Comparison of ENCODE assay signal across 31 cellular contexts in genomic region chr6:111470991-111471390, GRCh38.
"Had no signal": no experiment of that assay in that cellular context is flagged by ENCODE, and none has a peak within 500 bp of the region (broad histone marks: within the 10 kb centered on the region; RNA-seq: fewer than 3 reads in every experiment).

No MANE protein-coding gene starts in this region.

- H3K27ac Mint-ChIP-seq: activated CD4-positive, alpha-beta memory T cell treated with anti-CD3 and anti-CD28 coated beads for 36 hours; activated CD4-positive, alpha-beta T cell treated with anti-CD3 and anti-CD28 coated beads for 36 hours; activated CD8-positive, alpha-beta memory T cell treated with anti-CD3 and anti-CD28 coated beads, Interleukin-2, amount 10 ng/mL, durations not matched to agents 7 days and 5 days; activated CD8-positive, alpha-beta T cell treated with anti-CD3 and anti-CD28 coated beads, Interleukin-2, amount 10 ng/mL, durations not matched to agents 7 days and 5 days had no signal

- H3K9me3 Mint-ChIP-seq: activated CD4-positive, alpha-beta memory T cell treated with anti-CD3 and anti-CD28 coated beads for 36 hours; activated CD4-positive, alpha-beta T cell treated with anti-CD3 and anti-CD28 coated beads, Interleukin-2, amount 10 ng/mL, durations not matched to agents 24 days and 14 days; activated T-cell treated with anti-CD3 and anti-CD28 coated beads, Interleukin-2, amount 50 U/mL, for 24 hours; activated T-cell treated with anti-CD3 and anti-CD28 coated beads, Interleukin-2, amount 50 U/mL, for 72 hours; effector memory CD8-positive, alpha-beta T cell had no signal

- ATAC-seq: activated CD4-positive, alpha-beta T cell treated with anti-CD3 and anti-CD28 coated beads for 36 hours; activated CD8-positive, alpha-beta memory T cell treated with anti-CD3 and anti-CD28 coated beads, Interleukin-2, amount 10 ng/mL, durations not matched to agents 7 days and 5 days; activated CD8-positive, alpha-beta T cell treated with anti-CD3 and anti-CD28 coated beads, Interleukin-2, amount 10 ng/mL, durations not matched to agents 7 days and 5 days; body of pancreas; effector memory CD8-positive, alpha-beta T cell; foreskin keratinocyte; gastrocnemius medialis; heart left ventricle had no signal

- H3K4me3 Mint-ChIP-seq: activated CD4-positive, alpha-beta memory T cell treated with anti-CD3 and anti-CD28 coated beads for 36 hours; activated CD4-positive, alpha-beta T cell treated with anti-CD3 and anti-CD28 coated beads for 36 hours; activated CD8-positive, alpha-beta memory T cell treated with anti-CD3 and anti-CD28 coated beads, Interleukin-2, amount 10 ng/mL, durations not matched to agents 7 days and 5 days; activated CD8-positive, alpha-beta T cell treated with anti-CD3 and anti-CD28 coated beads, Interleukin-2, amount 10 ng/mL, durations not matched to agents 7 days and 5 days; effector memory CD8-positive, alpha-beta T cell had no signal

- DNase-seq: activated CD4-positive, alpha-beta memory T cell treated with anti-CD3 and anti-CD28 coated beads for 36 hours; activated CD4-positive, alpha-beta T cell treated with anti-CD3 and anti-CD28 coated beads for 36 hours; activated CD4-positive, alpha-beta T cell treated with anti-CD3 and anti-CD28 coated beads, Interleukin-2, amount 10 ng/mL, durations not matched to agents 24 days and 14 days; activated CD4-positive, CD25-positive, alpha-beta regulatory T cell; activated CD4-positive, CD25-positive, alpha-beta regulatory T cell treated with anti-CD3 and anti-CD28 coated beads, Interleukin-2, amount 50 U/mL, for 72 hours; activated CD8-positive, alpha-beta memory T cell treated with anti-CD3 and anti-CD28 coated beads, Interleukin-2, amount 10 ng/mL, durations not matched to agents 7 days and 5 days; activated CD8-positive, alpha-beta memory T cell treated with anti-CD3 and anti-CD28 coated beads, Interleukin-2, amount 50 U/mL, for 48 hours; activated CD8-positive, alpha-beta T cell treated with anti-CD3 and anti-CD28 coated beads, Interleukin-2, amount 10 ng/mL, durations not matched to agents 7 days and 5 days; activated effector memory CD4-positive, alpha-beta T cell treated with Interleukin-2 at 50 U/mL for 16 hours; activated gamma-delta T cell treated with Interleukin-2 at 50 U/mL for 16 hours; activated naive CD4-positive, alpha-beta T cell treated with anti-CD3 and anti-CD28 coated beads, Interleukin-2, amount 50 U/mL, for 16 hours; activated naive CD4-positive, alpha-beta T cell treated with Interleukin-2 at 50 U/mL for 16 hours; activated T-cell treated with anti-CD3 and anti-CD28 coated beads for 4 hours; activated T-cell treated with anti-CD3 and anti-CD28 coated beads, Interleukin-2, amount 50 U/mL, for 24 hours; activated T-cell treated with anti-CD3 and anti-CD28 coated beads, Interleukin-2, amount 50 U/mL, for 72 hours; adrenal gland; amygdala; aorta; body of pancreas; caudate nucleus; cortex of kidney; dermis blood vessel endothelial cell; effector CD4-positive, alpha-beta T cell; effector memory CD8-positive, alpha-beta T cell; erythroblast; foreskin keratinocyte; gastrocnemius medialis; glutamatergic neuron; heart left ventricle; T-helper 2 cell had no signal

- H3K27me3 Mint-ChIP-seq: activated CD4-positive, alpha-beta memory T cell treated with anti-CD3 and anti-CD28 coated beads for 36 hours; activated CD4-positive, alpha-beta T cell treated with anti-CD3 and anti-CD28 coated beads for 36 hours; activated CD4-positive, alpha-beta T cell treated with anti-CD3 and anti-CD28 coated beads, Interleukin-2, amount 10 ng/mL, durations not matched to agents 24 days and 14 days; activated CD8-positive, alpha-beta memory T cell treated with anti-CD3 and anti-CD28 coated beads, Interleukin-2, amount 10 ng/mL, durations not matched to agents 7 days and 5 days; activated naive CD8-positive, alpha-beta T cell; activated T-cell treated with anti-CD3 and anti-CD28 coated beads, Interleukin-2, amount 50 U/mL, for 24 hours; effector memory CD8-positive, alpha-beta T cell had no signal
